Comparison of ENCODE assay signal across 22 cellular contexts in the genomic region with DNA sequence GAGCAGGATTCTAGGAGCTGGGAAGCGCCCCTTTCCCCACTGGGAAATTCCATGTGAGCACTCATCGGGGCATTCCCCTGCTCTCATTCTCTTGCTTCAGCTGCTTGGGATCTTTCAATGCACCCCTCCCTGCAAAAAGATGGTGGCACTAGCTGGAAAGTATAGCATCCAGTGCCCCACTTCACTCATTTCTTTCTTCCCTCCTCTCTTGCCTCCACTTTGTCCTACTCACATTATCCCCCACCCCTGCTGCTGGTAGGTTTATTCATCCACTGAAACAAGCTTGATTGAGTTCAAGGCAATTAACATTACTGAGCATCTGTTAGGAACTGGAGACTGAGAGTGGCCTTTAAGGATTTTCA.
A peak's percentile ranks its signal among the peaks of the same experiment; 100 is the strongest.
DNase-seq lines count a peak whose midpoint lies in the region; ATAC-seq, FAIRE-seq and TF ChIP-seq lines count a peak whose summit lies in the region.
"Had no signal": no experiment of that assay in that cellular context is flagged by ENCODE, and none has a peak within 500 bp of the region (broad histone marks: within the 10 kb centered on the region; RNA-seq: fewer than 3 reads in every experiment).

No MANE protein-coding gene starts in this region.

- H3K4me2 ChIP-seq in keratinocyte (ENCODE audit: control insufficient read depth, extremely low read depth, insufficient read depth, low read depth, low read length) = peak overlapping the region; percentile 59

- H3K79me2 ChIP-seq in keratinocyte (ENCODE audit: control insufficient read depth, insufficient read depth, low read length) = no peaks in the 10 kb centered on the region

- TF ChIP-seq CTCF in brain microvascular endothelial cell (IDR thresholded peaks at IDR 0.05; ENCODE audit: low read depth, low read length, missing control alignments) (no peak), keratinocyte (optimal IDR thresholded peaks at IDR 0.05 in 1 of 3, IDR thresholded peaks at IDR 0.05 in 1 of 3, conservative IDR thresholded peaks at IDR 0.05 in 1 of 3; ENCODE audit: extremely low read depth in 1 of 3, insufficient read depth in 2 of 3, low read length in 3 of 3) (no peak), transverse colon (IDR thresholded peaks at IDR 0.05) (no peak)

- H3K27ac ChIP-seq in brain microvascular endothelial cell = peak overlapping the region; percentile 97
- H3K27ac ChIP-seq in keratinocyte (ENCODE audit: control insufficient read depth, insufficient read depth, low read length) = peak overlapping the region; percentile 82
- H3K27ac ChIP-seq in transverse colon = peak overlapping the region in 3 of 4 donors; percentile 1 to 52 (median 21)
- H3K27ac ChIP-seq: adrenal gland had no signal

- in situ Hi-C loops in brain microvascular endothelial cell (cut with HindIII; ENCODE audit: low pct_ligation_motif_present, low sequenced_read_pairs) (loop anchor here (10.0 to 25.0 kb wide), 2 partner anchors 155 to 472 kb away; a partner anchor contains a TSS), transverse colon (cut with MboI; ENCODE audit: low pct_ligation_motif_present in 1 of 4, low pct_unique_long_range_greater_than_20kb in 1 of 4, low sequenced_read_pairs in 3 of 4) (loop anchor here in 3 of 4 donors (5.0 to 10.0 kb wide), 4 partner anchors 153 to 472 kb away; a partner anchor contains a TSS)

- H3K36me3 ChIP-seq in brain microvascular endothelial cell (replicated peaks) = no peaks in the 10 kb centered on the region
- H3K36me3 ChIP-seq in keratinocyte (ENCODE audit: control insufficient read depth in 2 of 2, extremely low read depth in 1 of 2, insufficient read depth in 2 of 2, low read length in 2 of 2) = peaks cover 0 to 9% of the 10 kb centered on the region in 2 experiments
- no peaks in the 10 kb centered on the region for H3K36me3 ChIP-seq in transverse colon

- H3K9me3 Mint-ChIP-seq in activated CD4-positive, alpha-beta T cell treated with anti-CD3 and anti-CD28 coated beads for 36 hours (ENCODE audit: low read depth) = no peaks in the 10 kb centered on the region
- no peaks in the 10 kb centered on the region for H3K9me3 Mint-ChIP-seq in activated T-helper 1 cell treated with anti-CD3 and anti-CD28 coated beads, Interleukin-12 subunit alpha, Interleukin-12 subunit beta, Interleukin-2, Interleukin-4 antibody, amounts not matched to agents 30 ng/mL and 10 ng/mL and 1 ng/mL, durations not matched to agents 14 hours and 24 hours and 36 hours
- H3K9me3 Mint-ChIP-seq: dendritic cell treated with granulocyte-macrophage colony-stimulating factor and Interleukin-4, amounts not matched to agents 40 ng/mL and 50 ng/mL, for 4 days; stimulated activated naive CD8-positive, alpha-beta T cell treated with anti-CD3 and anti-CD28 coated beads, Interleukin-15, Interleukin-2, amounts not matched to agents 100 ng/mL and 50 ng/mL, for 24 hours had no signal

- intact Hi-C loops in transverse colon (cut with DNase I; ENCODE audit: low total_unique reads) = no loop called here
- intact Hi-C loops in activated CD4-positive, alpha-beta T cell treated with anti-CD3 and anti-CD28 coated beads for 36 hours (cut with DNase I, micrococcal nuclease) = loop anchor here (1.0 to 10.0 kb wide), 13 partner anchors 19 to 568 kb away; a partner anchor contains a TSS
- intact Hi-C loops in activated T-helper 1 cell treated with anti-CD3 and anti-CD28 coated beads, Interleukin-12 subunit alpha, Interleukin-12 subunit beta, Interleukin-2, Interleukin-4 antibody, amounts not matched to agents 30 ng/mL and 10 ng/mL and 1 ng/mL, durations not matched to agents 14 hours and 24 hours and 36 hours (cut with micrococcal nuclease) = loop anchor here (1.0 to 5.0 kb wide), 10 partner anchors 19 to 568 kb away; a partner anchor contains a TSS

- FAIRE-seq in keratinocyte (lab: Jason Lieb, UNC) = no peak

- H3K9me3 ChIP-seq in keratinocyte (ENCODE audit: control insufficient read depth, low read depth, low read length) = no peaks in the 10 kb centered on the region
- no peaks in the 10 kb centered on the region for H3K9me3 ChIP-seq in transverse colon
- H3K9me3 ChIP-seq: adrenal gland, spleen, upper lobe of left lung had no signal

- no peak overlapping the region for H3K27ac Mint-ChIP-seq in activated CD4-positive, alpha-beta T cell treated with anti-CD3 and anti-CD28 coated beads for 36 hours
- H3K27ac Mint-ChIP-seq in activated T-helper 1 cell treated with anti-CD3 and anti-CD28 coated beads, Interleukin-12 subunit alpha, Interleukin-12 subunit beta, Interleukin-2, Interleukin-4 antibody, amounts not matched to agents 30 ng/mL and 10 ng/mL and 1 ng/mL, durations not matched to agents 14 hours and 24 hours and 36 hours = no peak overlapping the region
- H3K27ac Mint-ChIP-seq: dendritic cell treated with granulocyte-macrophage colony-stimulating factor and Interleukin-4, amounts not matched to agents 40 ng/mL and 50 ng/mL, for 4 days; stimulated activated naive CD8-positive, alpha-beta T cell treated with anti-CD3 and anti-CD28 coated beads, Interleukin-15, Interleukin-2, amounts not matched to agents 100 ng/mL and 50 ng/mL, for 24 hours had no signal

- H3K4me1 ChIP-seq in keratinocyte (ENCODE audit: control insufficient read depth, extremely low read depth, insufficient read depth, low read length) = peaks cover 18% of the 10 kb centered on the region
- no peaks in the 10 kb centered on the region for H3K4me1 ChIP-seq in transverse colon
- H3K4me1 ChIP-seq: adrenal gland had no signal

- H3K4me3 ChIP-seq in brain microvascular endothelial cell (ENCODE audit: low read depth, low read length) (no peak overlapping the region), keratinocyte (ENCODE audit: control insufficient read depth in 2 of 3, extremely low read depth in 1 of 3, insufficient read depth in 2 of 3, low read depth in 1 of 3, low read length in 3 of 3) (no peak overlapping the region), transverse colon (no peak overlapping the region)
- H3K4me3 ChIP-seq: adrenal gland, lung, spleen, upper lobe of left lung had no signal

- peaks cover 13% of the 10 kb centered on the region for H3K4me1 Mint-ChIP-seq in activated CD4-positive, alpha-beta T cell treated with anti-CD3 and anti-CD28 coated beads for 36 hours
- peaks cover 13% of the 10 kb centered on the region for H3K4me1 Mint-ChIP-seq in activated T-helper 1 cell treated with anti-CD3 and anti-CD28 coated beads, Interleukin-12 subunit alpha, Interleukin-12 subunit beta, Interleukin-2, Interleukin-4 antibody, amounts not matched to agents 30 ng/mL and 10 ng/mL and 1 ng/mL, durations not matched to agents 14 hours and 24 hours and 36 hours (ENCODE audit: low read depth)

- peaks cover 2% of the 10 kb centered on the region for H4K20me1 ChIP-seq in keratinocyte (ENCODE audit: control insufficient read depth, extremely low read depth, insufficient read depth, low read length)

- no peak overlapping the region for H3K4me3 Mint-ChIP-seq in activated CD4-positive, alpha-beta T cell treated with anti-CD3 and anti-CD28 coated beads for 36 hours
- H3K4me3 Mint-ChIP-seq in activated T-helper 1 cell treated with anti-CD3 and anti-CD28 coated beads, Interleukin-12 subunit alpha, Interleukin-12 subunit beta, Interleukin-2, Interleukin-4 antibody, amounts not matched to agents 30 ng/mL and 10 ng/mL and 1 ng/mL, durations not matched to agents 14 hours and 24 hours and 36 hours = no peak overlapping the region
- H3K4me3 Mint-ChIP-seq: dendritic cell treated with granulocyte-macrophage colony-stimulating factor and Interleukin-4, amounts not matched to agents 40 ng/mL and 50 ng/mL, for 4 days; stimulated activated naive CD8-positive, alpha-beta T cell treated with anti-CD3 and anti-CD28 coated beads, Interleukin-15, Interleukin-2, amounts not matched to agents 100 ng/mL and 50 ng/mL, for 24 hours had no signal

- dilution Hi-C loops in keratinocyte (cut with MboI; ENCODE audit: extremely low pct_ligation_motif_present, low sequenced_read_pairs) = loop anchor here (25.0 kb wide), 1 partner anchor 153 kb away; no protein-coding TSS in a partner anchor

- peaks cover 9% of the 10 kb centered on the region for H3K36me3 Mint-ChIP-seq in activated CD4-positive, alpha-beta T cell treated with anti-CD3 and anti-CD28 coated beads for 36 hours (ENCODE audit: low read depth)
- H3K36me3 Mint-ChIP-seq in activated T-helper 1 cell treated with anti-CD3 and anti-CD28 coated beads, Interleukin-12 subunit alpha, Interleukin-12 subunit beta, Interleukin-2, Interleukin-4 antibody, amounts not matched to agents 30 ng/mL and 10 ng/mL and 1 ng/mL, durations not matched to agents 14 hours and 24 hours and 36 hours (ENCODE audit: low read depth) = peaks cover 6% of the 10 kb centered on the region

- POLR2A ChIA-PET in activated CD4-positive, alpha-beta T cell treated with anti-CD3 and anti-CD28 coated beads for 36 hours (lab: Charles Lee) = interaction anchor here (0.6 to 1.2 kb wide), 2 partner anchors 158 to 179 kb away, joined by 3 read pairs; a partner anchor contains a TSS

- ATAC-seq in activated CD4-positive, alpha-beta T cell treated with anti-CD3 and anti-CD28 coated beads for 36 hours = no peak
- ATAC-seq: Right ventricle myocardium inferior had no signal

- peaks cover 2% of the 10 kb centered on the region for H3K9me1 ChIP-seq in keratinocyte (ENCODE audit: control insufficient read depth, extremely low read depth, insufficient read depth, low read length)

- H3K27me3 ChIP-seq in brain microvascular endothelial cell (replicated peaks) (no peaks in the 10 kb centered on the region), keratinocyte (ENCODE audit: control insufficient read depth, extremely low read depth, insufficient read depth, low read length) (no peaks in the 10 kb centered on the region), transverse colon (no peaks in the 10 kb centered on the region)
- H3K27me3 ChIP-seq: adrenal gland, spleen, upper lobe of left lung had no signal

- peak; percentile 45 to 52 for DNase-seq in NCI-H446 (lab: John Stamatoyannopoulos, UW)
- DNase-seq in NCI-H446 treated with DMSO at 0.1 percent for 48 hours (lab: John Stamatoyannopoulos, UW) = no peak
- DNase-seq in brain microvascular endothelial cell = no peak
- DNase-seq in keratinocyte (ENCODE audit: low read depth, low spot score) = no peak
- DNase-seq in transverse colon = no peak
- no peak for DNase-seq in activated CD4-positive, alpha-beta T cell treated with anti-CD3 and anti-CD28 coated beads for 36 hours
- no peak for DNase-seq in activated T-helper 1 cell treated with anti-CD3 and anti-CD28 coated beads, Interleukin-12 subunit alpha, Interleukin-12 subunit beta, Interleukin-2, Interleukin-4 antibody, amounts not matched to agents 30 ng/mL and 10 ng/mL and 1 ng/mL, durations not matched to agents 14 hours and 24 hours and 36 hours (ENCODE audit: low spot score)
- DNase-seq in COLO829 (ENCODE audit: low spot score) = no peak
- DNase-seq: activated CD4-positive, CD25-positive, alpha-beta regulatory T cell treated with anti-CD3 and anti-CD28 coated beads, Interleukin-2, amount 50 U/mL, for 72 hours; activated T-cell treated with anti-CD3 and anti-CD28 coated beads, Interleukin-2, amount 50 U/mL, for 1 hour; adrenal gland; COR-L47; islet precursor cell; MM.1S; NCI-H1436 treated with DMSO at 0.1 percent for 48 hours; NCI-H748 treated with DMSO at 0.1 percent for 48 hours; spleen; upper lobe of left lung had no signal

- CTCF ChIA-PET in activated CD4-positive, alpha-beta T cell treated with anti-CD3 and anti-CD28 coated beads for 36 hours (lab: Charles Lee) = interaction anchor here (0.5 to 4.0 kb wide), 13 partner anchors 31 to 472 kb away, joined by 3 to 44 read pairs (median 4); no protein-coding TSS in a partner anchor

- H3K9ac ChIP-seq in keratinocyte (ENCODE audit: control insufficient read depth, extremely low read depth, insufficient read depth, low read length) = peak overlapping the region; percentile 50

- 86% methylated on average over 2 of the region's 2 CpGs; no CpG with 5 or more reads in 1 of the 2 donors for WGBS in transverse colon (ENCODE audit: low coverage in 1 of 2), 2 donors

- no peak for TF ChIP-seq EP300 in transverse colon (IDR thresholded peaks at IDR 0.05; ENCODE audit: low read depth)

- no peak for TF ChIP-seq POLR2A in transverse colon (IDR thresholded peaks at IDR 0.05)

- H2AFZ ChIP-seq in keratinocyte (ENCODE audit: control insufficient read depth, low read length) = no peak overlapping the region

- H3K27me3 Mint-ChIP-seq in activated CD4-positive, alpha-beta T cell treated with anti-CD3 and anti-CD28 coated beads for 36 hours = no peaks in the 10 kb centered on the region
- H3K27me3 Mint-ChIP-seq in activated T-helper 1 cell treated with anti-CD3 and anti-CD28 coated beads, Interleukin-12 subunit alpha, Interleukin-12 subunit beta, Interleukin-2, Interleukin-4 antibody, amounts not matched to agents 30 ng/mL and 10 ng/mL and 1 ng/mL, durations not matched to agents 14 hours and 24 hours and 36 hours (ENCODE audit: insufficient read depth) = no peaks in the 10 kb centered on the region
- H3K27me3 Mint-ChIP-seq: dendritic cell treated with granulocyte-macrophage colony-stimulating factor and Interleukin-4, amounts not matched to agents 40 ng/mL and 50 ng/mL, for 4 days; stimulated activated naive CD8-positive, alpha-beta T cell treated with anti-CD3 and anti-CD28 coated beads, Interleukin-15, Interleukin-2, amounts not matched to agents 100 ng/mL and 50 ng/mL, for 24 hours had no signal

Comparison
In these comparisons a context has a peak if more than half of its experiments do, and no peak if none do; other contexts are left out.
1. DNase-seq: peak in NCI-H446 (2 of 2); none in NCI-H446 treated with DMSO at 0.1 percent for 48 hours (single experiment), brain microvascular endothelial cell (single experiment), keratinocyte (single experiment), transverse colon (single experiment), activated CD4-positive, alpha-beta T cell treated with anti-CD3 and anti-CD28 coated beads for 36 hours (single experiment), activated T-helper 1 cell treated with anti-CD3 and anti-CD28 coated beads, Interleukin-12 subunit alpha, Interleukin-12 subunit beta, Interleukin-2, Interleukin-4 antibody, amounts not matched to agents 30 ng/mL and 10 ng/mL and 1 ng/mL, durations not matched to agents 14 hours and 24 hours and 36 hours (single experiment) and COLO829 (single experiment).
2. H3K27ac ChIP-seq: peak in every context shown above with its lines; median percentile 97 in brain microvascular endothelial cell; 82 in keratinocyte; 21 in transverse colon.